ENCODE assay signal across 8 cellular contexts in the genomic region with DNA sequence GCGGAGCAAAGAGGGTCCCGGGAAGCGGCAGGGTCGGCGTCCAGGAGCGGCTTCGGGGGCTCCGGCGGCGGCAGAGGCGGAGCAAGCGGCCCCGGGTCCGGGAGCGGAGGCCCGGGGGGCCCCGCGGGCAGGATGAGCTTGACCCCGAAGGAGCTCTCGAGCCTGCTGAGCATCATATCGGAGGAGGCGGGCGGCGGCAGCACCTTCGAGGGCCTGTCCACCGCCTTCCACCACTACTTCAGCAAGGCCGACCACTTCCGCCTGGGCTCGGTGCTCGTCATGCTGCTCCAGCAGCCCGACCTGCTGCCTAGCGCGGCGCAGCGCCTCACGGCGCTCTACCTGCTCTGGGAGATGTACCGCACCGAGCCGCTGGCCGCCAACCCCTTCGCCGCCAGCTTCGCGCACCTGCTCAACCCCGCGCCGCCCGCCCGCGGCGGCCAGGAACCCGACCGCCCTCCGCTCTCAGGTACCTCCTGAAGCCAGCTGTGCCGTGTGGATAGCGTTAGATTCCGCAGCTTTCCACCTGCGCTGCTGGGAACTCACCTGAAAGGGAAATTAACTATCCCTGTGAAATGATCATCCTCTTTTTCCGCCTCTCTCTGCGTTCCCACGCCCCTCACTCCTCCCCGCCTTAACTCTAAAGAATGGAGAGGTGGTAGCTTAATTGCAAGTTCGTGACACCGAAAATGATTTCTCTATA. TPM values are rescaled to one million over a fixed set of nuclear protein-coding genes. Genes with fewer than 3 reads are reported as not detected.
DNase-seq lines count a peak whose midpoint lies in the region; ATAC-seq lines count a peak whose summit lies in the region.

No MANE protein-coding gene starts in this region.

- no peaks in the 10 kb centered on the region for H3K9me3 ChIP-seq in mesodermal cell (ENCODE audit: control insufficient read depth, low read length)

- peaks cover 24% of the 10 kb centered on the region for H3K36me3 ChIP-seq in mesodermal cell (ENCODE audit: control insufficient read depth, insufficient read depth, low read length)

- peak overlapping the region; percentile 93 for H3K4me3 Mint-ChIP-seq in activated CD4-positive, alpha-beta T cell treated with anti-CD3 and anti-CD28 coated beads, Interleukin-2, amount 10 ng/mL, durations not matched to agents 24 days and 14 days

- peaks cover 4% of the 10 kb centered on the region for H3K4me1 ChIP-seq in mesodermal cell (ENCODE audit: control insufficient read depth, insufficient read depth, low read length, poor library complexity, severe bottlenecking)

- 0 to 1% methylated on average over 52 to 58 of the region's 65 CpGs for WGBS in mesodermal cell (ENCODE audit: insufficient coverage in 2 of 2), 2 experiments

- H3K4me3 ChIP-seq in mesodermal cell (ENCODE audit: extremely low read depth, insufficient read depth, low read length, poor library complexity, severe bottlenecking): peak overlapping the region; percentile 90

- peak overlapping the region; percentile 96 for H3K27ac Mint-ChIP-seq in activated CD4-positive, alpha-beta T cell treated with anti-CD3 and anti-CD28 coated beads, Interleukin-2, amount 10 ng/mL, durations not matched to agents 24 days and 14 days

- ATAC-seq in HG02840 (IDR thresholded peaks at IDR 0.05; ENCODE audit: low FRiP score, unreplicated experiment): peak; percentile 53

- H3K36me3 Mint-ChIP-seq in activated CD4-positive, alpha-beta T cell treated with anti-CD3 and anti-CD28 coated beads, Interleukin-2, amount 10 ng/mL, durations not matched to agents 24 days and 14 days (ENCODE audit: low read depth): peaks cover 32% of the 10 kb centered on the region

- H3K4me1 Mint-ChIP-seq in activated CD4-positive, alpha-beta T cell treated with anti-CD3 and anti-CD28 coated beads, Interleukin-2, amount 10 ng/mL, durations not matched to agents 24 days and 14 days: peaks cover 46% of the 10 kb centered on the region

- DNase-seq in NCI-H2196 (lab: John Stamatoyannopoulos, UW; ENCODE audit: unreplicated experiment) (peak; percentile 33), NCI-H2196 treated with DMSO at 0.1 percent for 48 hours (lab: John Stamatoyannopoulos, UW; ENCODE audit: unreplicated experiment) (no peak), NCI-H2171 treated with DMSO at 0.1 percent for 48 hours (lab: John Stamatoyannopoulos, UW) (peak; percentile 58)
- peak; percentile 93 for DNase-seq in activated CD4-positive, alpha-beta T cell treated with anti-CD3 and anti-CD28 coated beads, Interleukin-2, amount 10 ng/mL, durations not matched to agents 24 days and 14 days
- DNase-seq in effector CD4-positive, alpha-beta T cell: peak; percentile 70
- DNase-seq in stimulated activated CD8-positive, alpha-beta memory T cell treated with anti-CD3 and anti-CD28 coated beads, Interleukin-15, amount 100 ng/mL, for 48 hours (ENCODE audit: low read depth in 2 of 2): peak; percentile 57 to 59

- H3K27me3 Mint-ChIP-seq in activated CD4-positive, alpha-beta T cell treated with anti-CD3 and anti-CD28 coated beads, Interleukin-2, amount 10 ng/mL, durations not matched to agents 24 days and 14 days: no peaks in the 10 kb centered on the region

- no peaks in the 10 kb centered on the region for H3K9me3 Mint-ChIP-seq in activated CD4-positive, alpha-beta T cell treated with anti-CD3 and anti-CD28 coated beads, Interleukin-2, amount 10 ng/mL, durations not matched to agents 24 days and 14 days

- H3K27ac ChIP-seq in mesodermal cell (ENCODE audit: low read depth, low read length, severe bottlenecking): peak overlapping the region; percentile 77

- intact Hi-C loops in activated CD4-positive, alpha-beta T cell treated with anti-CD3 and anti-CD28 coated beads, Interleukin-2, amount 10 ng/mL, durations not matched to agents 24 days and 14 days (cut with micrococcal nuclease): loop anchor here (2.0 to 5.0 kb wide), 3 partner anchors 250 to 690 kb away; partner anchors contain the start of genes MAP4K4, PDCL3 and RPL31

RNA-seq across cellular contexts. Expression of gene CNOT11, which starts 0.5 kb away (rescaled TPM):
- 65.0 and 69.6 TPM in 2 replicates for total RNA-seq in activated CD4-positive, alpha-beta T cell treated with anti-CD3 and anti-CD28 coated beads, Interleukin-2, amount 10 ng/mL, durations not matched to agents 24 days and 14 days
- polyA plus RNA-seq in mesodermal cell (2013, experiment 1 of 2): 44.6 TPM
- polyA plus RNA-seq in mesodermal cell (2013, experiment 2 of 2): 45.8 TPM

RNA-seq across cellular contexts. Expression of gene RNF149, which starts 55.3 kb away (rescaled TPM):
- total RNA-seq in activated CD4-positive, alpha-beta T cell treated with anti-CD3 and anti-CD28 coated beads, Interleukin-2, amount 10 ng/mL, durations not matched to agents 24 days and 14 days: 40.3 and 40.7 TPM in 2 replicates
- polyA plus RNA-seq in mesodermal cell (2013, experiment 1 of 2): 33.2 TPM
- 32.9 TPM for polyA plus RNA-seq in mesodermal cell (2013, experiment 2 of 2)
